ENCODE assay signal across 1 cellular context in the genomic region with DNA sequence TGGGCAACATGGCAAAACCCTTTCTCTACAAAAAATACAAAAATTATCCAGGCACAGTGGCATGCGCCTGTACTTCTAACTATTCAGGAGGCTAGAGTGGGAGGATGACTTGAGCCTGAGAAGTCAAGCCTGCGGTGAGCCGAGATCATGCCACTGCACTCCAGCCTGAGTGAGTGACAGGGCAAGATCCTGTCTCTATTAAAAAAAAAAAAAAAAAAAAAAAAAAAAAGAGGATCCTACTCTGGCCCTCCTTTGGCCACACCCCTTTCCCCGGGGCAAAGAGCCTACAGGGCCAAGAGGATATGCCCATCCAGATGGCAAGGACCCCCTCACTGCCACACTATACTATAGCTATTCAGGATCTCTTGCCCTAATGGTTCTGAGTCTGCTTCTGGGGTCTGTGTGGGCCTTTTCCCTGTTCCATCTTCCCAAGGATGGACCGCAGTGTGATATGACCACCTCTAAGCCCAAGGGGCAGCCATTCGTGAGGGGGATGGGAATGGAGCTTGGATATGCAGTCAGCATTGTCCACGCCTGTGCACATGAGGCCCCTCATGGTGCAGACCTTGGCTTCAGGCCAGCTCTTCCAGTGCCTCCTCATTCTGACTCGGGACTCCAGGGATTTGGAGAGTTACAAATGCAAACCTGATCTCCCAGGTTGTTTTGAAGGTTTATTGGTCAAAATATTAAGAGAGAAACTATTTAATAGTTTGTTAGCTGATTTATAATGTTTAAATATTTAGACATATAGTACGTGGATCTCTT.
TF ChIP-seq lines count a peak whose summit lies in the region.

No MANE protein-coding gene starts in this region.

TF ChIP-seq in H1, 55 proteins besides CTCF, POLR2A, EP300 and RAD21:
- TF ChIP-seq KDM5A (IDR thresholded peaks at IDR 0.05; ENCODE audit: low read length) (no peak), CEBPB (IDR thresholded peaks at IDR 0.05; ENCODE audit: low read depth, low read length) (no peak), EZH2 (IDR thresholded peaks at IDR 0.05; ENCODE audit: low read depth, low read length, severe bottlenecking) (no peak), SIN3A (conservative IDR thresholded peaks at IDR 0.05 in 1 of 2, IDR thresholded peaks at IDR 0.05 in 1 of 2; ENCODE audit: low read depth in 1 of 2, low read length in 2 of 2) (no peak), SIX5 (IDR thresholded peaks at IDR 0.05; ENCODE audit: low read depth, low read length) (no peak), SP2 (IDR thresholded peaks at IDR 0.05; ENCODE audit: low read length) (no peak), FOSL1 (IDR thresholded peaks at IDR 0.05; ENCODE audit: insufficient read depth, low read depth, low read length) (no peak), RFX5 (IDR thresholded peaks at IDR 0.05; ENCODE audit: borderline replicate concordance, low read depth, low read length) (no peak), POU5F1 (IDR thresholded peaks at IDR 0.05; ENCODE audit: low read depth, low read length) (no peak)
